ENCODE assay signal across 24 cellular contexts in the genomic region with DNA sequence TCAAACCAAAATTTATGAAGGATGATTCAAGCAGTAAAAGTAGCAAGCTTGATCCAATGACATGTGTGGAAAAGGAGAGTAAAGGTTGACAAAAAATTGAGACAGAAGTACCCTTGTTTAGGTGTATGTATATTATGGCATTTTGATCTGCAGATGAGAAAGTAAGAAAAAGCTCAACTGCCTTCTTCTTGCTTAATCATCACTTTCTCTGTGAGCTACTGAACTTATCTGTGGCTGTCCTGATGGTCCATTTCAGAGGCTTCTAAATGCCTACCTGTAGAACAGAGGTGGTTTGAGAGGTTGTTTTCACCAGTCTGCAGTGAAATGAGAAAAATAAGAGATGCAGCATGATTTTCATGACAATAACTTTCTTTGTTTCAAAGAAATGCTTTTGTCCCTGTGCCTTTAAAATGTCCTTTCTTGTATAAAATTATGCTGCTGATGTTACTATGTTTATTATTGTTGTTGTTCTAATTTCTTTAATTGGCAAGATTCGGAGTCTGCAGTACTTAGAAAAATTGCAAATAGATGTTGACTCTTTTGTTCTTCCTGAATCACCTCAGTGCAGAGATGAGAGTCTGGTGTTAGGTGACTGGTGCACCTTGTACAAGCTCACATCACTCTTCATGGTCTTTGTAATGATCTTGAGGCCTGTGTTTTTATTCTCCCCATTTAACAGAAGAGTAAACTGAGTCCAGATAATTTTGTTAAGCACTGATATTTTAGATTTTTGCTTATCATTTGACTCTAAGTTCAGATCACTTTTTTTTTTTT.
DNase-seq lines count a peak whose midpoint lies in the region; ATAC-seq and TF ChIP-seq lines count a peak whose summit lies in the region.
"Had no signal": no experiment of that assay in that cellular context is flagged by ENCODE, and none has a peak within 500 bp of the region (broad histone marks: within the 10 kb centered on the region; RNA-seq: fewer than 3 reads in every experiment).

No MANE protein-coding gene starts in this region.

- TF ChIP-seq CTCF in DND-41 (IDR thresholded peaks at IDR 0.05; ENCODE audit: borderline replicate concordance, extremely low read depth, low read length, poor library complexity, severe bottlenecking) (no peak), glutamatergic neuron (IDR thresholded peaks at IDR 0.05; ENCODE audit: partially characterized antibody, unreplicated experiment) (no peak)

- peak overlapping the region; percentile 33 for H3K4me3 Mint-ChIP-seq in activated T-cell treated with anti-CD3 and anti-CD28 coated beads, Interleukin-2, amount 50 U/mL, for 4 hours
- peak overlapping the region; percentile 82 for H3K4me3 Mint-ChIP-seq in activated T-helper 17 cell treated with anti-CD3 and anti-CD28 coated beads, Interleukin-2, amount 50 U/mL, for 72 hours
- H3K4me3 Mint-ChIP-seq in natural killer cell treated with Interleukin-12 subunit alpha and Interleukin-12 subunit beta and Interleukin-15 and Interleukin-18, amount 100 ng/mL, for 72 hours: no peak overlapping the region
- no peak overlapping the region for H3K4me3 Mint-ChIP-seq in glutamatergic neuron (ENCODE audit: unreplicated experiment)
- H3K4me3 Mint-ChIP-seq: memory B cell had no signal

- peaks cover 10% of the 10 kb centered on the region for H3K9me3 Mint-ChIP-seq in activated T-cell treated with anti-CD3 and anti-CD28 coated beads, Interleukin-2, amount 50 U/mL, for 4 hours
- peaks cover 10% of the 10 kb centered on the region for H3K9me3 Mint-ChIP-seq in activated T-helper 17 cell treated with anti-CD3 and anti-CD28 coated beads, Interleukin-2, amount 50 U/mL, for 72 hours
- peaks cover 6% of the 10 kb centered on the region for H3K9me3 Mint-ChIP-seq in natural killer cell treated with Interleukin-12 subunit alpha and Interleukin-12 subunit beta and Interleukin-15 and Interleukin-18, amount 100 ng/mL, for 72 hours
- H3K9me3 Mint-ChIP-seq in glutamatergic neuron (ENCODE audit: unreplicated experiment): peaks cover 2% of the 10 kb centered on the region

- H3K36me3 Mint-ChIP-seq in activated T-cell treated with anti-CD3 and anti-CD28 coated beads, Interleukin-2, amount 50 U/mL, for 4 hours (ENCODE audit: insufficient read depth): peaks cover 2% of the 10 kb centered on the region
- no peaks in the 10 kb centered on the region for H3K36me3 Mint-ChIP-seq in activated T-helper 17 cell treated with anti-CD3 and anti-CD28 coated beads, Interleukin-2, amount 50 U/mL, for 72 hours (ENCODE audit: low read depth)
- H3K36me3 Mint-ChIP-seq in natural killer cell treated with Interleukin-12 subunit alpha and Interleukin-12 subunit beta and Interleukin-15 and Interleukin-18, amount 100 ng/mL, for 72 hours: peaks cover 22% of the 10 kb centered on the region
- H3K36me3 Mint-ChIP-seq in glutamatergic neuron (ENCODE audit: unreplicated experiment): peaks cover 15% of the 10 kb centered on the region

- H3K9ac ChIP-seq in DND-41 (ENCODE audit: low read depth, low read length): peak overlapping the region; percentile 56
- H3K9ac ChIP-seq: BLaER1, KMS-11 had no signal

- no peaks in the 10 kb centered on the region for H3K27me3 Mint-ChIP-seq in activated T-cell treated with anti-CD3 and anti-CD28 coated beads, Interleukin-2, amount 50 U/mL, for 4 hours (ENCODE audit: low read depth)
- H3K27me3 Mint-ChIP-seq in activated T-helper 17 cell treated with anti-CD3 and anti-CD28 coated beads, Interleukin-2, amount 50 U/mL, for 72 hours: no peaks in the 10 kb centered on the region
- H3K27me3 Mint-ChIP-seq in natural killer cell treated with Interleukin-12 subunit alpha and Interleukin-12 subunit beta and Interleukin-15 and Interleukin-18, amount 100 ng/mL, for 72 hours: no peaks in the 10 kb centered on the region
- H3K27me3 Mint-ChIP-seq in glutamatergic neuron (ENCODE audit: unreplicated experiment): no peaks in the 10 kb centered on the region
- H3K27me3 Mint-ChIP-seq: memory B cell had no signal

- H3K4me2 ChIP-seq in DND-41 (ENCODE audit: insufficient read depth, low read length): no peak overlapping the region
- H3K4me2 ChIP-seq: BLaER1, KMS-11 had no signal

- H3K27me3 ChIP-seq in DND-41 (ENCODE audit: insufficient read depth, low read length, poor library complexity): no peaks in the 10 kb centered on the region
- H3K27me3 ChIP-seq: BLaER1, body of pancreas, foreskin keratinocyte, suprapubic skin had no signal

- peaks cover 45% of the 10 kb centered on the region for H3K4me1 Mint-ChIP-seq in activated T-cell treated with anti-CD3 and anti-CD28 coated beads, Interleukin-2, amount 50 U/mL, for 4 hours (ENCODE audit: low read depth)
- peaks cover 40% of the 10 kb centered on the region for H3K4me1 Mint-ChIP-seq in activated T-helper 17 cell treated with anti-CD3 and anti-CD28 coated beads, Interleukin-2, amount 50 U/mL, for 72 hours
- peaks cover 23 to 44% of the 10 kb centered on the region in 2 donors for H3K4me1 Mint-ChIP-seq in natural killer cell treated with Interleukin-12 subunit alpha and Interleukin-12 subunit beta and Interleukin-15 and Interleukin-18, amount 100 ng/mL, for 72 hours (ENCODE audit: low read depth in 2 of 2)
- no peaks in the 10 kb centered on the region for H3K4me1 Mint-ChIP-seq in glutamatergic neuron (ENCODE audit: low read depth, unreplicated experiment)
- H3K4me1 Mint-ChIP-seq: memory B cell had no signal

- peak overlapping the region; percentile 88 for H3K27ac Mint-ChIP-seq in activated T-helper 17 cell treated with anti-CD3 and anti-CD28 coated beads, Interleukin-2, amount 50 U/mL, for 72 hours
- H3K27ac Mint-ChIP-seq in natural killer cell treated with Interleukin-12 subunit alpha and Interleukin-12 subunit beta and Interleukin-15 and Interleukin-18, amount 100 ng/mL, for 72 hours: peak overlapping the region; percentile 58 to 74
- no peak overlapping the region for H3K27ac Mint-ChIP-seq in glutamatergic neuron (ENCODE audit: unreplicated experiment)
- H3K27ac Mint-ChIP-seq: memory B cell had no signal

- H3K9me3 ChIP-seq in DND-41 (ENCODE audit: insufficient read depth, low read length, severe bottlenecking): peaks cover 18% of the 10 kb centered on the region
- H3K9me3 ChIP-seq: suprapubic skin had no signal

- ATAC-seq in activated T-cell treated with anti-CD3 and anti-CD28 coated beads, Interleukin-2, amount 50 U/mL, for 4 hours: peak in 1 of 2 donors; percentile 41
- ATAC-seq in DND-41 (ENCODE audit: insufficient read depth, low read depth): 0 out of 3 replicates have a peak, but pooled peaks have one; percentile 17
- peak; percentile 54 for ATAC-seq in activated T-helper 17 cell treated with anti-CD3 and anti-CD28 coated beads, Interleukin-2, amount 50 U/mL, for 72 hours (replicated peaks)
- ATAC-seq in natural killer cell treated with Interleukin-12 subunit alpha and Interleukin-12 subunit beta and Interleukin-15 and Interleukin-18, amount 100 ng/mL, for 72 hours: no peak
- no peak for ATAC-seq in HG03139 (IDR thresholded peaks at IDR 0.05; ENCODE audit: unreplicated experiment)
- ATAC-seq: body of pancreas, esophagus mucosa, foreskin keratinocyte, GM12878, Panc1, psoas muscle had no signal

- no peaks in the 10 kb centered on the region for H4K20me1 ChIP-seq in DND-41 (ENCODE audit: insufficient read depth, low read length)
- H4K20me1 ChIP-seq: BLaER1 had no signal

- DNase-seq in activated T-cell treated with anti-CD3 and anti-CD28 coated beads, Interleukin-2, amount 50 U/mL, for 4 hours: no peak
- DNase-seq in activated T-cell treated with anti-CD3 and anti-CD28 coated beads, Interleukin-2, amount 50 U/mL, for 1 hour: no peak
- DNase-seq in DND-41 (no peak), glutamatergic neuron (no peak)
- DNase-seq in natural killer cell treated with Interleukin-12 subunit alpha and Interleukin-12 subunit beta and Interleukin-15 and Interleukin-18, amount 100 ng/mL, for 72 hours (ENCODE audit: low spot score): no peak
- no peak for DNase-seq in stimulated activated CD4-positive, alpha-beta T cell treated with anti-CD3 and anti-CD28 coated beads, Interleukin-4, amount 100 ng/mL, for 1 hour
- DNase-seq: body of pancreas; effector CD4-positive, alpha-beta T cell; foreskin keratinocyte; H7; NCI-H1436 treated with DMSO at 0.1 percent for 48 hours; NCI-H2171; NCI-H524; psoas muscle; SIG-M5 had no signal

- H3K36me3 ChIP-seq in DND-41 (ENCODE audit: insufficient read depth, low read length): no peaks in the 10 kb centered on the region
- H3K36me3 ChIP-seq: BLaER1, suprapubic skin had no signal

- no peaks in the 10 kb centered on the region for H3K79me2 ChIP-seq in DND-41 (ENCODE audit: insufficient read depth, low read length)

- peaks cover 44% of the 10 kb centered on the region for H3K4me1 ChIP-seq in DND-41 (ENCODE audit: insufficient read depth, low read length)
- H3K4me1 ChIP-seq: BLaER1, body of pancreas, foreskin keratinocyte, psoas muscle, suprapubic skin had no signal

- H3K27ac ChIP-seq in DND-41 (ENCODE audit: low read length): peak overlapping the region; percentile 83
- H3K27ac ChIP-seq: BLaER1, body of pancreas, foreskin keratinocyte, KMS-11, psoas muscle, suprapubic skin had no signal

- H3K4me3 ChIP-seq in DND-41 (ENCODE audit: low read depth in 1 of 2, low read length in 2 of 2): no peak overlapping the region
- H3K4me3 ChIP-seq: BLaER1, body of pancreas, GM12878, psoas muscle, suprapubic skin had no signal

- H2AFZ ChIP-seq in DND-41 (ENCODE audit: low read depth, low read length): peak overlapping the region; percentile 52; the same call in 1 of the 2 replicates

Comparison
In these comparisons a context has a peak if more than half of its experiments do, and no peak if none do; other contexts are left out.
1. ATAC-seq: peak in DND-41 (single experiment) and activated T-helper 17 cell treated with anti-CD3 and anti-CD28 coated beads, Interleukin-2, amount 50 U/mL, for 72 hours (single experiment); none in natural killer cell treated with Interleukin-12 subunit alpha and Interleukin-12 subunit beta and Interleukin-15 and Interleukin-18, amount 100 ng/mL, for 72 hours (0 of 2) and HG03139 (single experiment).
2. H3K4me3 Mint-ChIP-seq: peak in activated T-cell treated with anti-CD3 and anti-CD28 coated beads, Interleukin-2, amount 50 U/mL, for 4 hours (single experiment) and activated T-helper 17 cell treated with anti-CD3 and anti-CD28 coated beads, Interleukin-2, amount 50 U/mL, for 72 hours (single experiment); none in natural killer cell treated with Interleukin-12 subunit alpha and Interleukin-12 subunit beta and Interleukin-15 and Interleukin-18, amount 100 ng/mL, for 72 hours (single experiment) and glutamatergic neuron (single experiment).